Comparison of ENCODE assay signal across 27 cellular contexts in genomic region chr2:6408057-6408456, GRCh38.
"Had no signal": no experiment of that assay in that cellular context is flagged by ENCODE, and none has a peak within 500 bp of the region (broad histone marks: within the 10 kb centered on the region; RNA-seq: fewer than 3 reads in every experiment).

No MANE protein-coding gene starts in this region.

- H3K4me3 Mint-ChIP-seq: natural killer cell; nephron; neural progenitor cell; stimulated activated effector memory CD8-positive, alpha-beta T cell treated with anti-CD3 and anti-CD28 coated beads, Interleukin-12 subunit alpha, Interleukin-12 subunit beta, amount 100 ng/mL, for 72 hours; stimulated activated naive B cell treated with anti-CD40 and anti-IgM and Interleukin-4, amounts not matched to agents 10 μg/mL and 1 μg/mL and 100 μg/mL, for 72 hours; stimulated activated naive CD8-positive, alpha-beta T cell treated with anti-CD3 and anti-CD28 coated beads, Interleukin-15, Interleukin-2, amounts not matched to agents 100 ng/mL and 50 ng/mL, for 24 hours had no signal

- H3K27me3 ChIP-seq: neural progenitor cell, ovary, stomach, thyroid gland, tibial nerve, upper lobe of left lung, vagina had no signal

- H3K27ac ChIP-seq: neural progenitor cell, ovary, parathyroid adenoma, psoas muscle, skin epidermis, stomach, thoracic aorta, thyroid gland, tibial nerve, upper lobe of left lung, vagina had no signal

- ATAC-seq: natural killer cell; psoas muscle; right cardiac atrium; sciatic nerve; stimulated activated effector memory CD8-positive, alpha-beta T cell treated with anti-CD3 and anti-CD28 coated beads, Interleukin-12 subunit alpha, Interleukin-12 subunit beta, amount 100 ng/mL, for 72 hours; stimulated activated naive B cell treated with anti-CD40 and anti-IgM and Interleukin-4, amounts not matched to agents 10 μg/mL and 1 μg/mL and 100 μg/mL, for 72 hours had no signal

- H2AFZ ChIP-seq: neural progenitor cell, parathyroid adenoma had no signal

- FAIRE-seq: urothelium cell line had no signal

- H3K36me3 ChIP-seq: neural progenitor cell, ovary, stomach, thoracic aorta, thyroid gland, tibial nerve, upper lobe of left lung, vagina had no signal

- H3K27me3 Mint-ChIP-seq: progenitor cell of endocrine pancreas; stimulated activated naive CD8-positive, alpha-beta T cell treated with anti-CD3 and anti-CD28 coated beads, Interleukin-15, Interleukin-2, amounts not matched to agents 100 ng/mL and 50 ng/mL, for 24 hours had no signal

- H3K36me3 Mint-ChIP-seq: natural killer cell; neural progenitor cell; stimulated activated effector memory CD8-positive, alpha-beta T cell treated with anti-CD3 and anti-CD28 coated beads, Interleukin-12 subunit alpha, Interleukin-12 subunit beta, amount 100 ng/mL, for 72 hours; stimulated activated naive B cell treated with anti-CD40 and anti-IgM and Interleukin-4, amounts not matched to agents 10 μg/mL and 1 μg/mL and 100 μg/mL, for 72 hours had no signal

- H3K4me3 ChIP-seq: neural progenitor cell, ovary, psoas muscle, skin epidermis, stomach, thoracic aorta, thyroid gland, tibial nerve, upper lobe of left lung, vagina had no signal

- H3K27ac Mint-ChIP-seq: natural killer cell; nephron; neural progenitor cell; progenitor cell of endocrine pancreas; stimulated activated effector memory CD8-positive, alpha-beta T cell treated with anti-CD3 and anti-CD28 coated beads, Interleukin-12 subunit alpha, Interleukin-12 subunit beta, amount 100 ng/mL, for 72 hours; stimulated activated naive B cell treated with anti-CD40 and anti-IgM and Interleukin-4, amounts not matched to agents 10 μg/mL and 1 μg/mL and 100 μg/mL, for 72 hours; stimulated activated naive CD8-positive, alpha-beta T cell treated with anti-CD3 and anti-CD28 coated beads, Interleukin-15, Interleukin-2, amounts not matched to agents 100 ng/mL and 50 ng/mL, for 24 hours had no signal

- DNase-seq: natural killer cell; occipital lobe; ovary; posterior cingulate gyrus; psoas muscle; right cardiac atrium; stimulated activated CD4-positive, alpha-beta T cell treated with anti-CD3 and anti-CD28 coated beads, Interleukin-15, amount 100 ng/mL, for 24 hours; stimulated activated CD4-positive, alpha-beta T cell treated with anti-CD3 and anti-CD28 coated beads, Interleukin-2, amount 100 ng/mL, for 24 hours; stimulated activated CD4-positive, alpha-beta T cell treated with anti-CD3 and anti-CD28 coated beads, Interleukin-2, amount 100 ng/mL, for 48 hours; stimulated activated CD4-positive, alpha-beta T cell treated with anti-CD3 and anti-CD28 coated beads, Interleukin-4, amount 100 ng/mL, for 24 hours; stimulated activated naive B cell treated with anti-CD40 and anti-IgM and Interleukin-4, amounts not matched to agents 10 μg/mL and 1 μg/mL and 100 μg/mL, for 72 hours; stimulated activated naive CD4-positive, alpha-beta T cell treated with Interleukin-2 at 50 U/mL for 16 hours; stomach; thyroid gland; upper lobe of left lung had no signal

- H3K9ac ChIP-seq: neural progenitor cell, parathyroid adenoma had no signal

- H3K4me1 ChIP-seq: neural progenitor cell, parathyroid adenoma, psoas muscle, stomach, thyroid gland, tibial nerve, upper lobe of left lung, vagina had no signal

- H3K9me3 Mint-ChIP-seq: stimulated activated naive B cell treated with anti-CD40 and anti-IgM and Interleukin-4, amounts not matched to agents 10 μg/mL and 1 μg/mL and 100 μg/mL, for 72 hours; stimulated activated naive CD8-positive, alpha-beta T cell treated with anti-CD3 and anti-CD28 coated beads, Interleukin-15, Interleukin-2, amounts not matched to agents 100 ng/mL and 50 ng/mL, for 24 hours had no signal

- H3K79me2 ChIP-seq: parathyroid adenoma had no signal

- H3K4me1 Mint-ChIP-seq: natural killer cell; nephron; neural progenitor cell; stimulated activated effector memory CD8-positive, alpha-beta T cell treated with anti-CD3 and anti-CD28 coated beads, Interleukin-12 subunit alpha, Interleukin-12 subunit beta, amount 100 ng/mL, for 72 hours; stimulated activated naive B cell treated with anti-CD40 and anti-IgM and Interleukin-4, amounts not matched to agents 10 μg/mL and 1 μg/mL and 100 μg/mL, for 72 hours had no signal

- H3K4me2 ChIP-seq: neural progenitor cell had no signal

- H3K9me3 ChIP-seq: ovary, psoas muscle, stomach, thoracic aorta, thyroid gland, tibial nerve, upper lobe of left lung, vagina had no signal
